18 cellular contexts compared by ENCODE assay signal in the genomic region with DNA sequence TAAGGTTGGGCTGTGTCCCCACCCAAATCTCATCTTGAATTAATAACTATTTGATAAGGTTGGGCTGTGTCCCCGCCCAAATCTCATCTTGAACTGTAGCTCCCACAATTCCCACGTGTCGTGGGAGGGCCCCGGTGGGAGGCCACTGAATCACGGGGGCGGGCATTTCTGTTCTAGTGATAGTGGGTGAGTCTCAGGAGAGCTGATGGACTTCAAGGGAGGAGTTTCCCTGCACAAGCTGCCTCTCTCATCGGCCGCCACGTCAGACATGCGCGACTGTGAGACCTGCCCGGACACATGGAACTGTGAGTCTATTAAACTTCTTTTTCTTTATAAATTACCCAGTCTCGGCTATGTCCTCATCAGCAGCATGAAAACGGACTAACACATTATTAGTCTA. TPM values are rescaled to one million over a fixed set of nuclear protein-coding genes. Genes with fewer than 3 reads are reported as not detected.
"Had no signal": no experiment of that assay in that cellular context is flagged by ENCODE, and none has a peak within 500 bp of the region (broad histone marks: within the 10 kb centered on the region; RNA-seq: fewer than 3 reads in every experiment).

No MANE protein-coding gene starts in this region.

- ATAC-seq: heart left ventricle; left colon; left ventricle myocardium superior; naive thymus-derived CD4-positive, alpha-beta T cell had no signal

- H3K27me3 Mint-ChIP-seq: naive thymus-derived CD4-positive, alpha-beta T cell had no signal

- H3K9me3 ChIP-seq: colonic mucosa, heart left ventricle, right atrium auricular region, uterus had no signal

- H3K9me3 Mint-ChIP-seq: naive thymus-derived CD4-positive, alpha-beta T cell had no signal

- H3K27me3 ChIP-seq: colonic mucosa, heart left ventricle, right atrium auricular region, uterus had no signal

- H3K4me3 ChIP-seq: colonic mucosa, heart left ventricle, right atrium auricular region, uterus had no signal

- FAIRE-seq: small intestine had no signal

- H3K4me3 Mint-ChIP-seq: naive thymus-derived CD4-positive, alpha-beta T cell; nephron progenitor cell had no signal

- H3K27ac ChIP-seq: colonic mucosa, heart left ventricle, right atrium auricular region, uterus had no signal

- H3K36me3 ChIP-seq: colonic mucosa, uterus had no signal

- H3K27ac Mint-ChIP-seq: nephron progenitor cell had no signal

- H3K4me1 ChIP-seq: colonic mucosa, heart left ventricle, right atrium auricular region, uterus had no signal

- DNase-seq: colonic mucosa; dermis blood vessel endothelial cell; effector CD4-positive, alpha-beta T cell; foreskin melanocyte; heart left ventricle; hippocampal formation; left colon; left ventricle myocardium superior; mesendoderm; naive thymus-derived CD4-positive, alpha-beta T cell; nephron progenitor cell; small intestine; stimulated activated CD4-positive, alpha-beta T cell treated with anti-CD3 and anti-CD28 coated beads, Interleukin-12 subunit alpha, Interleukin-12 subunit beta, amount 100 ng/mL, for 4 hours; stimulated activated CD4-positive, alpha-beta T cell treated with anti-CD3 and anti-CD28 coated beads, Interleukin-2, amount 100 ng/mL, for 48 hours; stimulated activated naive CD4-positive, alpha-beta T cell treated with Interleukin-2 at 50 U/mL for 16 hours; trophoblast cell had no signal

RNA-seq across cellular contexts. Expression of gene METRNL, which starts 44.9 kb away (rescaled TPM):
- polyA plus RNA-seq: naive thymus-derived CD4-positive, alpha-beta T cell had no signal
